28 cellular contexts compared by ENCODE assay signal in the genomic region with DNA sequence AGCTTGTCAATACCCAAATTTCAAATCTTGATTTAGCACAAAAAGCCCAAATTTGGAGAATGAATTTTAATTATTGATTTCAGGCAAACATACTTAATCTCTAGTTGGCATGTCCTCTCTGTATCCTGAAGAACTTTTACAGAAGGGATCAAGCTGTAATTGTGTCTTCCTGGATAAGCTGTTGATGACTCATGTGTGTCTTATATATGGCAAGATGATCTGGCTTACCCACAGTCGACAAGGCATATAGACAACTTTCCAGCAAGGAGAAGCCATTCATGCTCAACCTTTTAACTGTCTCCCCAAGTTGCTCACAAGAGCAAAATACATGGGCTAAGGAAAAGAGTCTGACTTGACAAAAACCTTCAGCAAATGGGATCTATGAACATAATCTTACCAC.
"Had no signal": no experiment of that assay in that cellular context is flagged by ENCODE, and none has a peak within 500 bp of the region (broad histone marks: within the 10 kb centered on the region; RNA-seq: fewer than 3 reads in every experiment).

No MANE protein-coding gene starts in this region.

- DNase-seq: activated CD4-positive, alpha-beta T cell treated with anti-CD3 and anti-CD28 coated beads for 48 hours; activated CD4-positive, alpha-beta T cell treated with anti-CD3 and anti-CD28 coated beads, Interleukin-2, amount 50 U/mL, for 4 hours; activated CD4-positive, CD25-positive, alpha-beta regulatory T cell treated with anti-CD3 and anti-CD28 coated beads, Interleukin-2, amount 50 U/mL, for 72 hours; activated CD8-positive, alpha-beta memory T cell treated with anti-CD3 and anti-CD28 coated beads, Interleukin-2, amount 50 U/mL, for 48 hours; activated CD8-positive, alpha-beta T cell treated with anti-CD3 and anti-CD28 coated beads, Interleukin-2, amount 10 ng/mL, durations not matched to agents 7 days and 5 days; activated naive CD4-positive, alpha-beta T cell treated with anti-CD3 and anti-CD28 coated beads, Interleukin-2, amount 50 U/mL, for 16 hours; activated naive CD8-positive, alpha-beta T cell treated with anti-CD3 and anti-CD28 coated beads, Interleukin-2, amount 10 ng/mL, durations not matched to agents 7 days and 5 days; activated T-cell treated with anti-CD3 and anti-CD28 coated beads, Interleukin-2, amount 50 U/mL, for 1 hour; adrenal gland; anterior cingulate cortex; central memory CD4-positive, alpha-beta T cell; Kasumi-1; NCI-H1105 treated with DMSO at 0.1 percent for 48 hours; NCI-H146; NCI-H187 treated with DMSO at 0.1 percent for 48 hours; NCI-H2171; NCI-H2227 treated with DMSO at 0.1 percent for 48 hours; NCI-H510A; NCI-H526 treated with DMSO at 0.1 percent for 48 hours; PC-9; RPMI8226; T-helper 17 cell; T-helper 9 cell had no signal

- H3K9me3 ChIP-seq: adrenal gland, breast epithelium, SJSA1 had no signal

- ATAC-seq: activated CD8-positive, alpha-beta T cell treated with anti-CD3 and anti-CD28 coated beads, Interleukin-2, amount 10 ng/mL, durations not matched to agents 7 days and 5 days; Right ventricle myocardium inferior; T-helper 17 cell; WTC11 had no signal

- H3K4me3 ChIP-seq: adrenal gland, breast epithelium, coronary artery, PC-9, SJSA1 had no signal

- H3K27ac ChIP-seq: adrenal gland, breast epithelium, coronary artery, PC-9, SJSA1 had no signal

- H3K27me3 ChIP-seq: adrenal gland, breast epithelium, SJSA1 had no signal

- H3K36me3 ChIP-seq: adrenal gland, breast epithelium, SJSA1 had no signal

- H3K4me1 ChIP-seq: adrenal gland, breast epithelium, SJSA1 had no signal
